In genomic region chr19:39506598-39506943, GRCh38 we compare ENCODE assay signal across 9 cellular contexts. TPM values are rescaled to one million over a fixed set of nuclear protein-coding genes. Genes with fewer than 3 reads are reported as not detected.
DNase-seq lines count a peak whose midpoint lies in the region; ATAC-seq and TF ChIP-seq lines count a peak whose summit lies in the region.
"Had no signal": no experiment of that assay in that cellular context is flagged by ENCODE, and none has a peak within 500 bp of the region (broad histone marks: within the 10 kb centered on the region; RNA-seq: fewer than 3 reads in every experiment).

No MANE protein-coding gene starts in this region.

- no peak for ATAC-seq in stimulated activated memory B cell treated with anti-CD40 and anti-IgM and Interleukin-4, amounts not matched to agents 10 μg/mL and 1 μg/mL and 100 μg/mL, for 72 hours
- no peak for ATAC-seq in HG03039 (IDR thresholded peaks at IDR 0.05; ENCODE audit: unreplicated experiment)
- no peak for ATAC-seq in HG03442 (IDR thresholded peaks at IDR 0.05; ENCODE audit: unreplicated experiment)

- no peaks in the 10 kb centered on the region for H3K9me3 Mint-ChIP-seq in activated CD4-positive, alpha-beta T cell treated with anti-CD3 and anti-CD28 coated beads, Interleukin-2, amount 10 ng/mL, durations not matched to agents 24 days and 14 days
- no peaks in the 10 kb centered on the region for H3K9me3 Mint-ChIP-seq in activated CD4-positive, alpha-beta memory T cell treated with anti-CD3 and anti-CD28 coated beads for 36 hours
- H3K9me3 Mint-ChIP-seq in stimulated activated memory B cell treated with anti-CD40 and anti-IgM and Interleukin-4, amounts not matched to agents 10 μg/mL and 1 μg/mL and 100 μg/mL, for 72 hours: no peaks in the 10 kb centered on the region

- no peak for DNase-seq in activated CD4-positive, alpha-beta T cell treated with anti-CD3 and anti-CD28 coated beads, Interleukin-2, amount 10 ng/mL, durations not matched to agents 24 days and 14 days
- no peak for DNase-seq in activated CD4-positive, alpha-beta T cell treated with anti-CD3 and anti-CD28 coated beads, Interleukin-2, amount 50 U/mL, for 1 hour
- no peak for DNase-seq in activated CD4-positive, alpha-beta memory T cell treated with anti-CD3 and anti-CD28 coated beads for 36 hours
- DNase-seq in fibroblast of the aortic adventitia (ENCODE audit: low read depth) (no peak), inferior parietal cortex (ENCODE audit: extremely low spot score) (no peak)
- DNase-seq: NCI-H1092 treated with DMSO at 0.1 percent for 48 hours had no signal

- peak overlapping the region; percentile 68 for H3K4me3 Mint-ChIP-seq in activated CD4-positive, alpha-beta T cell treated with anti-CD3 and anti-CD28 coated beads, Interleukin-2, amount 10 ng/mL, durations not matched to agents 24 days and 14 days
- H3K4me3 Mint-ChIP-seq in activated CD4-positive, alpha-beta memory T cell treated with anti-CD3 and anti-CD28 coated beads for 36 hours: peak overlapping the region; percentile 6
- peak overlapping the region; percentile 73 for H3K4me3 Mint-ChIP-seq in stimulated activated memory B cell treated with anti-CD40 and anti-IgM and Interleukin-4, amounts not matched to agents 10 μg/mL and 1 μg/mL and 100 μg/mL, for 72 hours

- H3K4me1 Mint-ChIP-seq in activated CD4-positive, alpha-beta T cell treated with anti-CD3 and anti-CD28 coated beads, Interleukin-2, amount 10 ng/mL, durations not matched to agents 24 days and 14 days: peaks cover 20% of the 10 kb centered on the region
- H3K4me1 Mint-ChIP-seq in activated CD4-positive, alpha-beta memory T cell treated with anti-CD3 and anti-CD28 coated beads for 36 hours (ENCODE audit: low read depth): peaks cover 22% of the 10 kb centered on the region
- peaks cover 30% of the 10 kb centered on the region for H3K4me1 Mint-ChIP-seq in stimulated activated memory B cell treated with anti-CD40 and anti-IgM and Interleukin-4, amounts not matched to agents 10 μg/mL and 1 μg/mL and 100 μg/mL, for 72 hours

- intact Hi-C loops in activated CD4-positive, alpha-beta T cell treated with anti-CD3 and anti-CD28 coated beads, Interleukin-2, amount 10 ng/mL, durations not matched to agents 24 days and 14 days (cut with micrococcal nuclease): loop anchor here (2.0 kb wide), 1 partner anchor 26 kb away; the partner anchor contains the start of gene EID2B
- intact Hi-C loops in activated CD4-positive, alpha-beta memory T cell treated with anti-CD3 and anti-CD28 coated beads for 36 hours (cut with micrococcal nuclease): no loop called here

- peak overlapping the region; percentile 65 for H3K4me3 ChIP-seq in fibroblast of the aortic adventitia (ENCODE audit: low read depth, low read length)

- no peaks in the 10 kb centered on the region for H3K36me3 Mint-ChIP-seq in activated CD4-positive, alpha-beta T cell treated with anti-CD3 and anti-CD28 coated beads, Interleukin-2, amount 10 ng/mL, durations not matched to agents 24 days and 14 days (ENCODE audit: low read depth)
- H3K36me3 Mint-ChIP-seq in activated CD4-positive, alpha-beta memory T cell treated with anti-CD3 and anti-CD28 coated beads for 36 hours: peaks cover 1% of the 10 kb centered on the region
- no peaks in the 10 kb centered on the region for H3K36me3 Mint-ChIP-seq in stimulated activated memory B cell treated with anti-CD40 and anti-IgM and Interleukin-4, amounts not matched to agents 10 μg/mL and 1 μg/mL and 100 μg/mL, for 72 hours

- H3K27me3 Mint-ChIP-seq in activated CD4-positive, alpha-beta T cell treated with anti-CD3 and anti-CD28 coated beads, Interleukin-2, amount 10 ng/mL, durations not matched to agents 24 days and 14 days: peaks cover 51% of the 10 kb centered on the region
- H3K27me3 Mint-ChIP-seq in activated CD4-positive, alpha-beta memory T cell treated with anti-CD3 and anti-CD28 coated beads for 36 hours: peaks cover 38% of the 10 kb centered on the region
- peaks cover 42% of the 10 kb centered on the region for H3K27me3 Mint-ChIP-seq in stimulated activated memory B cell treated with anti-CD40 and anti-IgM and Interleukin-4, amounts not matched to agents 10 μg/mL and 1 μg/mL and 100 μg/mL, for 72 hours

- CTCF ChIA-PET in activated CD4-positive, alpha-beta memory T cell treated with anti-CD3 and anti-CD28 coated beads for 36 hours (lab: Charles Lee): interaction anchor here (2.0 to 4.2 kb wide), 2 partner anchors 9 to 66 kb away, joined by 7 to 19 read pairs; no protein-coding TSS in a partner anchor

- peak overlapping the region; percentile 61 for H3K27ac Mint-ChIP-seq in activated CD4-positive, alpha-beta T cell treated with anti-CD3 and anti-CD28 coated beads, Interleukin-2, amount 10 ng/mL, durations not matched to agents 24 days and 14 days
- no peak overlapping the region for H3K27ac Mint-ChIP-seq in activated CD4-positive, alpha-beta memory T cell treated with anti-CD3 and anti-CD28 coated beads for 36 hours
- no peak overlapping the region for H3K27ac Mint-ChIP-seq in stimulated activated memory B cell treated with anti-CD40 and anti-IgM and Interleukin-4, amounts not matched to agents 10 μg/mL and 1 μg/mL and 100 μg/mL, for 72 hours

- TF ChIP-seq CTCF in fibroblast of the aortic adventitia (IDR thresholded peaks at IDR 0.05; ENCODE audit: insufficient read depth, low read length): no peak

- POLR2A ChIA-PET in activated CD4-positive, alpha-beta memory T cell treated with anti-CD3 and anti-CD28 coated beads for 36 hours (lab: Charles Lee): interaction anchor here (2.2 kb wide), 1 partner anchor 71 kb away, joined by 6 read pairs; the partner anchor contains the start of gene RPS16

RNA-seq across cellular contexts. Expression of gene DLL3, which starts 7.8 kb away (rescaled TPM):
- total RNA-seq in activated CD4-positive, alpha-beta T cell treated with anti-CD3 and anti-CD28 coated beads, Interleukin-2, amount 10 ng/mL, durations not matched to agents 24 days and 14 days: 2.2 TPM in 2 replicates
- total RNA-seq in activated CD4-positive, alpha-beta memory T cell treated with anti-CD3 and anti-CD28 coated beads for 36 hours: under 1 TPM; 0.67 to 0.80 TPM
- total RNA-seq in fibroblast of the aortic adventitia (ENCODE audit: low replicate concordance): 0.09 TPM in 1 of 2 replicates, not detected in the other

RNA-seq across cellular contexts. Expression of gene SELENOV, which starts 8.4 kb away (rescaled TPM):
- total RNA-seq in activated CD4-positive, alpha-beta T cell treated with anti-CD3 and anti-CD28 coated beads, Interleukin-2, amount 10 ng/mL, durations not matched to agents 24 days and 14 days: not detected in 2 replicates
- total RNA-seq in activated CD4-positive, alpha-beta memory T cell treated with anti-CD3 and anti-CD28 coated beads for 36 hours: not detected
- not detected in 2 replicates for total RNA-seq in fibroblast of the aortic adventitia (ENCODE audit: low replicate concordance)

RNA-seq across cellular contexts. Expression of gene TIMM50, which starts 25.9 kb away (rescaled TPM):
- total RNA-seq in activated CD4-positive, alpha-beta T cell treated with anti-CD3 and anti-CD28 coated beads, Interleukin-2, amount 10 ng/mL, durations not matched to agents 24 days and 14 days: 141 and 143 TPM in 2 replicates
- 10 to 100 TPM; 83.1 to 86.7 TPM for total RNA-seq in activated CD4-positive, alpha-beta memory T cell treated with anti-CD3 and anti-CD28 coated beads for 36 hours
- total RNA-seq in fibroblast of the aortic adventitia (ENCODE audit: low replicate concordance): 46.1 and 49.5 TPM in 2 replicates

RNA-seq across cellular contexts. Expression of gene EID2B, which starts 26.1 kb away (rescaled TPM):
- total RNA-seq in activated CD4-positive, alpha-beta T cell treated with anti-CD3 and anti-CD28 coated beads, Interleukin-2, amount 10 ng/mL, durations not matched to agents 24 days and 14 days: 3.4 and 3.6 TPM in 2 replicates
- 1 to 10 TPM; 3.3 to 3.8 TPM for total RNA-seq in activated CD4-positive, alpha-beta memory T cell treated with anti-CD3 and anti-CD28 coated beads for 36 hours
- 1.5 and 3.3 TPM in 2 replicates for total RNA-seq in fibroblast of the aortic adventitia (ENCODE audit: low replicate concordance)

RNA-seq across cellular contexts. Expression of gene EID2, which starts 33.4 kb away (rescaled TPM):
- total RNA-seq in activated CD4-positive, alpha-beta T cell treated with anti-CD3 and anti-CD28 coated beads, Interleukin-2, amount 10 ng/mL, durations not matched to agents 24 days and 14 days: 17.2 and 17.6 TPM in 2 replicates
- total RNA-seq in activated CD4-positive, alpha-beta memory T cell treated with anti-CD3 and anti-CD28 coated beads for 36 hours: 10 to 100 TPM; 13.0 to 13.1 TPM
- 3.9 and 5.7 TPM in 2 replicates for total RNA-seq in fibroblast of the aortic adventitia (ENCODE audit: low replicate concordance)

Comparison
In these comparisons a context has a peak if more than half of its experiments do, and no peak if none do; other contexts are left out.
1. H3K4me3 Mint-ChIP-seq: peak in every context shown above with its lines; median percentile 73 in stimulated activated memory B cell treated with anti-CD40 and anti-IgM and Interleukin-4, amounts not matched to agents 10 μg/mL and 1 μg/mL and 100 μg/mL, for 72 hours; 68 in activated CD4-positive, alpha-beta T cell treated with anti-CD3 and anti-CD28 coated beads, Interleukin-2, amount 10 ng/mL, durations not matched to agents 24 days and 14 days; 6 in activated CD4-positive, alpha-beta memory T cell treated with anti-CD3 and anti-CD28 coated beads for 36 hours.